In genomic region chr2:20524412-20525040, GRCh38 we compare ENCODE assay signal across 9 cellular contexts.
DNase-seq lines count a peak whose midpoint lies in the region; ATAC-seq, FAIRE-seq and TF ChIP-seq lines count a peak whose summit lies in the region.
"Had no signal": no experiment of that assay in that cellular context is flagged by ENCODE, and none has a peak within 500 bp of the region (broad histone marks: within the 10 kb centered on the region; RNA-seq: fewer than 3 reads in every experiment).

No MANE protein-coding gene starts in this region.

- no peak for FAIRE-seq in RCC 7860 (lab: Jason Lieb, UNC)

- H3K4me3 ChIP-seq in GM12864 (ENCODE audit: low read depth, low read length) (no peak overlapping the region), right cardiac atrium (ENCODE audit: low read length) (no peak overlapping the region), tibial artery (no peak overlapping the region)

- ATAC-seq in GM21717 (IDR thresholded peaks at IDR 0.05; ENCODE audit: unreplicated experiment) (peak; percentile 85), right cardiac atrium (peak; percentile 76 to 85)
- ATAC-seq: left colon had no signal

- H3K4me1 ChIP-seq in right cardiac atrium (ENCODE audit: control insufficient read depth, insufficient read depth, low read length) (peaks cover 13% of the 10 kb centered on the region), tibial artery (peaks cover 0 to 14% (median 8%) of the 10 kb centered on the region in 4 donors)

- H3K9me3 ChIP-seq in right cardiac atrium (ENCODE audit: control insufficient read depth, low read length) (no peaks in the 10 kb centered on the region), tibial artery (no peaks in the 10 kb centered on the region)

- DNase-seq in GM12864 (ENCODE audit: low read depth) = peak; percentile 41
- peak; percentile 87 to 88 for DNase-seq in Kasumi-1 (lab: John Stamatoyannopoulos, UW)
- peak; percentile 70 to 87 (median 82) for DNase-seq in right cardiac atrium
- no peak for DNase-seq in tibial artery
- DNase-seq in retina = no peak
- no peak for DNase-seq in RCC 7860 (ENCODE audit: low spot score)
- DNase-seq in HK-2 (ENCODE audit: unreplicated experiment) = no peak

- no peaks in the 10 kb centered on the region for H3K27me3 ChIP-seq in right cardiac atrium (ENCODE audit: control insufficient read depth, insufficient read depth)
- no peaks in the 10 kb centered on the region for H3K27me3 ChIP-seq in tibial artery

- 37% methylated on average over 16 of the region's 16 CpGs for WGBS in right cardiac atrium

- intact Hi-C loops in right cardiac atrium (cut with DNase I) = loop anchor here in 3 of 4 donors (5.0 to 10.0 kb wide), 2 partner anchors 50 to 72 kb away; no protein-coding TSS in a partner anchor
- intact Hi-C loops in tibial artery (cut with DNase I; ENCODE audit: low total_unique reads) = no loop called here

- TF ChIP-seq CTCF in GM12864 (IDR thresholded peaks at IDR 0.05; ENCODE audit: low read depth, low read length, missing control alignments) = no peak
- no peak for TF ChIP-seq CTCF in tibial artery (IDR thresholded peaks at IDR 0.05)

- H3K27ac ChIP-seq in right cardiac atrium (ENCODE audit: low read length) (peak overlapping the region; percentile 86), tibial artery (peak overlapping the region; percentile 5 to 17)

- H3K36me3 ChIP-seq in tibial artery = no peaks in the 10 kb centered on the region

Comparison
In these comparisons a context has a peak if more than half of its experiments do, and no peak if none do; other contexts are left out.
1. DNase-seq: peak in GM12864 (single experiment), Kasumi-1 (2 of 2) and right cardiac atrium (3 of 3); none in tibial artery (0 of 2), retina (single experiment), RCC 7860 (single experiment) and HK-2 (single experiment).